Comparison of ENCODE assay signal across 11 cellular contexts in genomic region chr6:165698868-165699267, GRCh38.
"Had no signal": no experiment of that assay in that cellular context is flagged by ENCODE, and none has a peak within 500 bp of the region (broad histone marks: within the 10 kb centered on the region; RNA-seq: fewer than 3 reads in every experiment).

No MANE protein-coding gene starts in this region.

- FAIRE-seq: H1, H54 had no signal

- H3K9ac ChIP-seq: GM23248 had no signal

- ATAC-seq: GM23338, HCT116 had no signal

- H3K9me3 ChIP-seq: HAP-1 had no signal

- H3K4me2 ChIP-seq: GM23338 had no signal

- H3K36me3 ChIP-seq: HAP-1 had no signal

- H3K27ac ChIP-seq: GM23248 had no signal

- H3K4me3 ChIP-seq: GM23248, GM23338, HAP-1 had no signal

- H3K4me1 ChIP-seq: HAP-1 had no signal

- H2AFZ ChIP-seq: GM23248, GM23338 had no signal

- DNase-seq: GM23248, GOT3, H7, H9, HCEC 1CT, HFFc6 had no signal
